In the genomic region with DNA sequence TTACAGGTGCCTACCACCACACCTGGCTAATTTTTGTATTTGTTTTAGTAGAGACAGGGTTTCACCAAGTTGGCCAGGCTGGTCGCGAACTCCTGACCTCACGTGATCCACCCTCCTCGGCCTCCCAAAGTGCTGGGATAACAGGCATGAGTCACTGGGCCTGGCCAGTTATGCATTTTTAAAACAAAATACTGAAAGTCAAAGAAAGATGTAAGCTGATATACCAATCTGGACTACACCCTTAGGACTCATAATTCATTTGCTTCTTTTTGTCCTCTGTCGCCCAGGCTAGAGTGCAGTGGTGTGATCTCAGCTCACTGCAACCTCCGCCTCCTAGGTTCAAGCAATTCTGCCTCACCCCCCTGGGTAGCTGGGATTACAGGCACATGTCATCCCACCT, we compare ENCODE assay signal across 8 cellular contexts. TPM values are rescaled to one million over a fixed set of nuclear protein-coding genes. Genes with fewer than 3 reads are reported as not detected.
DNase-seq lines count a peak whose midpoint lies in the region; ATAC-seq, FAIRE-seq and TF ChIP-seq lines count a peak whose summit lies in the region.
"Not testable (repeated sequence)": the region's sequence is repeated elsewhere in the genome, so short reads cannot be mapped to it uniquely, and the experiment has no call there.

No MANE protein-coding gene starts in this region.

- dilution Hi-C loops in IMR-90 (cut with HindIII; ENCODE audit: low sequenced_read_pairs, unreplicated experiment) = not testable (repeated sequence)

- peak; percentile 6 for FAIRE-seq in K562 (lab: Jason Lieb, UNC)

- H3F3A ChIP-seq in GM23248 (ENCODE audit: insufficient read depth); SK-N-SH (replicated peaks; ENCODE audit: insufficient read depth): not testable (repeated sequence)

- not testable (repeated sequence) for H3K27ac ChIP-seq in GM23248; IMR-90 (ENCODE audit: insufficient read depth, low read length); K562 (ENCODE audit: extremely low read depth, low read depth, low read length)
- peak overlapping the region in 1 of 2 experiments; percentile 28; a peak in 1 of 4 replicates for H3K27ac ChIP-seq in SK-N-SH (ENCODE audit: low read depth in 2 of 2, low read length in 1 of 2)

- TF ChIP-seq EP300 in SK-N-SH (IDR thresholded peaks at IDR 0.05; ENCODE audit: borderline replicate concordance in 1 of 2, low read depth in 1 of 2, low read length in 1 of 2); K562 (IDR thresholded peaks at IDR 0.05; ENCODE audit: low read length): not testable (repeated sequence)

- H4K91ac ChIP-seq in IMR-90 (ENCODE audit: insufficient read depth, low read depth, low read length) = not testable (repeated sequence)

- H3K79me1 ChIP-seq in IMR-90 (ENCODE audit: low read depth in 1 of 2, low read length in 2 of 2) = not testable (repeated sequence)

- H4K20me1 ChIP-seq in GM23248 (ENCODE audit: insufficient read depth); IMR-90 (ENCODE audit: insufficient read depth, low read length); SK-N-SH (ENCODE audit: insufficient read depth); K562 (replicated peaks; ENCODE audit: control insufficient read depth, insufficient read depth, low read length): not testable (repeated sequence)

- not testable (repeated sequence) for H4K5ac ChIP-seq in IMR-90 (ENCODE audit: low read depth, low read length)

- H2BK120ac ChIP-seq in IMR-90 (ENCODE audit: low read depth, low read length) = not testable (repeated sequence)

- not testable (repeated sequence) for H3K9me1 ChIP-seq in IMR-90 (ENCODE audit: insufficient read depth, low read length); K562 (ENCODE audit: control insufficient read depth, insufficient read depth, low read length)

- not testable (repeated sequence) for H2AFZ ChIP-seq in GM23248; IMR-90 (replicated peaks; ENCODE audit: low read length, poor library complexity); SK-N-SH (ENCODE audit: low read depth); K562 (ENCODE audit: low read depth, low read length)

- not testable (repeated sequence) for H3K9me3 ChIP-seq in GM23248 (ENCODE audit: low read depth); IMR-90 (ENCODE audit: control insufficient read depth, insufficient read depth, low read length); SK-N-SH; K562 (replicated peaks; ENCODE audit: control insufficient read depth, insufficient read depth, low read depth, low read length)

- peak; percentile 29 for DNase-seq in Daoy (ENCODE audit: low read depth)
- DNase-seq in GM23248 = peak; percentile 18
- DNase-seq in IMR-90 = peak; percentile 61
- peak; percentile 24 for DNase-seq in NCI-H226
- DNase-seq in SK-N-SH = not testable (repeated sequence)
- DNase-seq in K562 (ENCODE audit: extremely low read depth in 1 of 4, low spot score in 3 of 4) = peak in 1 of 4 experiments; percentile 45
- DNase-seq in fibroblast of mammary gland (ENCODE audit: low read depth) = peak; percentile 67
- peak; percentile 28 for DNase-seq in fibroblast of villous mesenchyme (ENCODE audit: low read depth)

- 85% methylated on average over 6 of the region's 6 CpGs for WGBS in GM23248 (ENCODE audit: low coverage in 1 of 2, low lambda C conversion rate in 2 of 2, missing lambda C conversion rate in 2 of 2), 2 experiments
- 100% methylated on average over 2 of the region's 6 CpGs; no CpG with 5 or more reads in 1 of the 2 experiments for WGBS in IMR-90 (ENCODE audit: extremely low coverage in 2 of 2, insufficient read length in 1 of 2), 2 experiments
- 69% methylated on average over 6 of the region's 6 CpGs for WGBS in SK-N-SH (ENCODE audit: low lambda C conversion rate)
- 33% methylated on average over 6 of the region's 6 CpGs for WGBS in K562 (ENCODE audit: insufficient coverage, low coverage, missing lambda C conversion rate)

- H3K18ac ChIP-seq in IMR-90 (ENCODE audit: low read depth, low read length) = not testable (repeated sequence)

- H2BK5ac ChIP-seq in IMR-90 (ENCODE audit: low read depth, low read length, poor library complexity, severe bottlenecking) = not testable (repeated sequence)

- not testable (repeated sequence) for H2BK15ac ChIP-seq in IMR-90 (ENCODE audit: low read depth, low read length)

- not testable (repeated sequence) for H3K27me3 ChIP-seq in GM23248 (replicated peaks; ENCODE audit: insufficient read depth); IMR-90 (ENCODE audit: control insufficient read depth, insufficient read depth, low read length); SK-N-SH (ENCODE audit: insufficient read depth); K562 (ENCODE audit: control insufficient read depth in 2 of 2, insufficient read depth in 2 of 2, low read length in 2 of 2)

- H3K9ac ChIP-seq in GM23248; IMR-90 (ENCODE audit: low read depth, low read length); SK-N-SH; K562 (ENCODE audit: insufficient read depth in 1 of 2, low read depth in 2 of 2, low read length in 2 of 2): not testable (repeated sequence)

- CTCF ChIA-PET in IMR-90 (lab: Yijun Ruan, JAX) (interaction anchor here (1.0 kb wide), 1 partner anchor 15 kb away, joined by 4 read pairs; a partner anchor contains a TSS), SK-N-SH (lab: Yijun Ruan, JAX) (interaction anchor here (1.3 kb wide), 2 partner anchors 26 to 62 kb away, joined by 3 read pairs; no protein-coding TSS in a partner anchor)
- CTCF ChIA-PET in K562 (lab: Yijun Ruan, JAX; ENCODE audit: low intra/inter-chr PET ratio) = not testable (repeated sequence)

- not testable (repeated sequence) for BruUV-seq in IMR-90 (replicated peaks; lab: Mats Ljungman, UMichigan); K562 (replicated peaks; lab: Mats Ljungman, UMichigan)

- not testable (repeated sequence) for TF ChIP-seq RAD21 in IMR-90 (IDR thresholded peaks at IDR 0.05; ENCODE audit: low read length); SK-N-SH (IDR thresholded peaks at IDR 0.05; ENCODE audit: low read length); K562 (CRISPR knock-in tag; conservative IDR thresholded peaks at IDR 0.05 in 1 of 2, IDR thresholded peaks at IDR 0.05 in 1 of 2)

- not testable (repeated sequence) for H3K56ac ChIP-seq in IMR-90 (ENCODE audit: extremely low read depth, insufficient read depth, low read length)

- H4K8ac ChIP-seq in IMR-90 (ENCODE audit: low read depth in 2 of 2, low read length in 2 of 2) = not testable (repeated sequence)

- not testable (repeated sequence) for H2AK5ac ChIP-seq in IMR-90 (ENCODE audit: low read depth, low read length)

- not testable (repeated sequence) for H3K14ac ChIP-seq in IMR-90 (replicated peaks; ENCODE audit: low read depth, low read length)

- not testable (repeated sequence) for H3K4me1 ChIP-seq in GM23248 (ENCODE audit: insufficient read depth); IMR-90 (ENCODE audit: control insufficient read depth, insufficient read depth, low read length); SK-N-SH (ENCODE audit: control insufficient read depth in 1 of 2, insufficient read depth in 2 of 2, low read depth in 1 of 2, low read length in 1 of 2); K562 (replicated peaks in 1 of 2; ENCODE audit: control insufficient read depth in 2 of 2, insufficient read depth in 2 of 2, low read length in 2 of 2)

- H2AK9ac ChIP-seq in IMR-90 (replicated peaks; ENCODE audit: low read depth, low read length, poor library complexity) = not testable (repeated sequence)

- not testable (repeated sequence) for H3K36me3 ChIP-seq in GM23248 (ENCODE audit: low read depth); IMR-90 (ENCODE audit: control insufficient read depth, insufficient read depth, low read length); K562 (ENCODE audit: control insufficient read depth, insufficient read depth, low read length)
- peaks cover 8 to 17% of the 10 kb centered on the region in 2 experiments for H3K36me3 ChIP-seq in SK-N-SH (replicated peaks in 1 of 2; ENCODE audit: control insufficient read depth in 1 of 2, insufficient read depth in 2 of 2, low read length in 1 of 2)

- ATAC-seq in IMR-90 (ENCODE audit: low read depth) (peak; percentile 84), K562 (peak; percentile 60)

- H3K4ac ChIP-seq in IMR-90 (ENCODE audit: low read depth, low read length) = not testable (repeated sequence)

- H3K4me3 ChIP-seq in GM23248; IMR-90 (ENCODE audit: insufficient read depth, low read depth, low read length); SK-N-SH (ENCODE audit: low read depth in 2 of 2, low read length in 1 of 2); K562; fibroblast of mammary gland (ENCODE audit: control insufficient read depth, low read depth, low read length); fibroblast of villous mesenchyme (ENCODE audit: low read depth, low read length): not testable (repeated sequence)

- intact Hi-C loops in IMR-90 (cut with micrococcal nuclease); K562 (cut with micrococcal nuclease): not testable (repeated sequence)

- in situ Hi-C loops in GM23248 (cut with MboI); IMR-90 (cut with MboI; ENCODE audit: low sequenced_read_pairs); K562 (cut with MboI): not testable (repeated sequence)

- H3K9me2 ChIP-seq in GM23248 (ENCODE audit: insufficient read depth); SK-N-SH: not testable (repeated sequence)

- not testable (repeated sequence) for H3K79me2 ChIP-seq in GM23248 (ENCODE audit: insufficient read depth); SK-N-SH (ENCODE audit: insufficient read depth); K562 (ENCODE audit: control insufficient read depth, insufficient read depth, low read length)

- H2BK20ac ChIP-seq in IMR-90 (ENCODE audit: low read depth, low read length) = not testable (repeated sequence)

- not testable (repeated sequence) for TF ChIP-seq CTCF in IMR-90 (conservative IDR thresholded peaks at IDR 0.05; ENCODE audit: low read depth, low read length); SK-N-SH (IDR thresholded peaks at IDR 0.05); K562 (IDR thresholded peaks at IDR 0.05 in 2 of 3, conservative IDR thresholded peaks at IDR 0.05 in 1 of 3; ENCODE audit: insufficient read depth in 2 of 3, low read depth in 1 of 3, low read length in 3 of 3); fibroblast of mammary gland (conservative IDR thresholded peaks at IDR 0.05; ENCODE audit: control insufficient read depth, insufficient read depth, low read depth, low read length); fibroblast of villous mesenchyme (IDR thresholded peaks at IDR 0.05; ENCODE audit: insufficient read depth, low read depth, low read length)

- not testable (repeated sequence) for H3K23ac ChIP-seq in IMR-90 (ENCODE audit: low read depth, low read length)

- not testable (repeated sequence) for TF ChIP-seq POLR2A in IMR-90 (IDR thresholded peaks at IDR 0.05; ENCODE audit: low read depth, low read length); K562 (conservative IDR thresholded peaks at IDR 0.05)

- H3K4me2 ChIP-seq in GM23248 (ENCODE audit: unreplicated experiment); IMR-90 (ENCODE audit: low read depth, low read length); SK-N-SH; K562 (ENCODE audit: insufficient read depth, low read length): not testable (repeated sequence)

- POLR2A ChIA-PET in IMR-90 (lab: Charles Lee; ENCODE audit: unreplicated experiment); SK-N-SH (lab: Yijun Ruan, JAX): not testable (repeated sequence)
- POLR2A ChIA-PET in K562 (lab: Yijun Ruan, JAX) = interaction anchor here (2.5 kb wide), 1 partner anchor 26 kb away, joined by 11 read pairs; no protein-coding TSS in a partner anchor

RNA-seq across cellular contexts. Expression of a gene that starts 14.3 kb away (rescaled TPM):
- 66.9 and 75.8 TPM in 2 replicates for total RNA-seq in Daoy (2014; rRNA removed; shearing (Covaris generic))
- total RNA-seq in GM23248 (2014; rRNA removed; shearing (Covaris generic)) = 24.8 and 26.9 TPM in 2 replicates
- polyA plus RNA-seq in GM23248 (2016; fragmentation: Nextera tagmentation; extraction: Ambion mirVana) (30.7 and 34.8 TPM in 2 replicates), IMR-90 (2012; rRNA removed) (50.4 and 56.0 TPM in 2 replicates), SK-N-SH (2012; rRNA removed) (27.8 and 33.5 TPM in 2 replicates), K562 (2011; rRNA removed) (9.6 and 11.7 TPM in 2 replicates), K562 (2014; fragmentation: Illumina TruSeq; extraction: Trizol) (9.9 and 10.3 TPM in 2 replicates), K562 (2014; fragmentation: Nextera tagmentation; extraction: Ambion mirVana) (under 1 TPM; 0.39 to 0.52 TPM), K562 (2014; rRNA removed) (10.2 and 13.3 TPM in 2 replicates)
- total RNA-seq in IMR-90 (2012; rRNA removed) (51.4 and 53.3 TPM in 2 replicates), K562 (2014; rRNA removed) (13.3 and 16.2 TPM in 2 replicates), K562 (2014; rRNA removed; fragmentation: Illumina TruSeq; extraction: Trizol) (6.8 and 6.9 TPM in 2 replicates), K562 (2015; rRNA removed; fragmentation: Illumina TruSeq; extraction: Trizol) (8.5 and 8.6 TPM in 2 replicates), K562 (2021) (9.7 and 11.1 TPM in 2 replicates), fibroblast of villous mesenchyme (43.2 and 99.9 TPM in 2 replicates)
- 53.4 and 59.2 TPM in 2 replicates for polyA plus RNA-seq in IMR-90 (2012; cell fraction: cytosol; rRNA removed)
- polyA plus RNA-seq in IMR-90 (2012; cell fraction: nucleus; rRNA removed; ENCODE audit: low replicate concordance) = 71.0 and 87.7 TPM in 2 replicates
- 24.1 and 25.1 TPM in 2 replicates for polyA plus RNA-seq in SK-N-SH (2012; cell fraction: cytosol; rRNA removed)
- 54.0 and 65.5 TPM in 2 replicates for polyA plus RNA-seq in SK-N-SH (2012; cell fraction: nucleus; rRNA removed)
- 15.4 and 19.3 TPM in 2 replicates for total RNA-seq in K562 (2011; cell fraction: chromatin; rRNA removed; ENCODE audit: low replicate concordance)
- 8.4 and 10.0 TPM in 2 replicates for total RNA-seq in K562 (2011; cell fraction: nucleolus; rRNA removed)
- 12.5 and 15.6 TPM in 2 replicates for total RNA-seq in K562 (2011; cell fraction: nucleoplasm; rRNA removed)
- 9.5 and 10.1 TPM in 2 replicates for polyA plus RNA-seq in K562 (2011; cell fraction: cytosol; rRNA removed)
- polyA plus RNA-seq in K562 (2011; cell fraction: nucleus; rRNA removed) = 15.3 and 20.6 TPM in 2 replicates
- 6.1 and 10.3 TPM in 2 replicates for polyA plus RNA-seq in K562 (2012)
- polyA minus RNA-seq in K562 (2011; rRNA and poly(A)+ RNA removed) = 5.1 and 8.4 TPM in 2 replicates
- 5.7 and 8.6 TPM in 2 replicates for polyA minus RNA-seq in K562 (2011; cell fraction: cytosol; rRNA and poly(A)+ RNA removed)
- polyA minus RNA-seq in K562 (2011; cell fraction: nucleus; rRNA and poly(A)+ RNA removed) = 3.0 and 5.4 TPM in 2 replicates
